1 cellular context compared by ENCODE assay signal in genomic region chr1:20696397-20697333, GRCh38.
TF ChIP-seq lines count a peak whose summit lies in the region.

No MANE protein-coding gene starts in this region.

TF ChIP-seq in HEK293, 187 proteins besides CTCF, POLR2A, EP300 and RAD21 (continued from another document):
- peak; percentile 47; the same call in 1 of the 2 replicates for TF ChIP-seq BCL11A (tag by site-specific recombination; IDR thresholded peaks at IDR 0.05; ENCODE audit: low read depth)
- TF ChIP-seq ZNF792 (tag by site-specific recombination; IDR thresholded peaks at IDR 0.05): no peak
- TF ChIP-seq ZNF354C (tag by site-specific recombination; IDR thresholded peaks at IDR 0.05; ENCODE audit: borderline replicate concordance, low read depth): no peak
- TF ChIP-seq GLIS1 (tag by site-specific recombination; IDR thresholded peaks at IDR 0.05): peak; percentile 96
- 0 out of 2 replicates have a peak, but pooled peaks have one; percentile 6 for TF ChIP-seq PRDM1 (tag by site-specific recombination; IDR thresholded peaks at IDR 0.05)
- TF ChIP-seq ZNF621 (tag by site-specific recombination; IDR thresholded peaks at IDR 0.05): no peak
- no peak for TF ChIP-seq ZNF518A (tag by site-specific recombination; conservative IDR thresholded peaks at IDR 0.05; ENCODE audit: low read depth)
- TF ChIP-seq HOXA7 (CRISPR knock-in tag; IDR thresholded peaks at IDR 0.05; ENCODE audit: borderline replicate concordance): no peak
- TF ChIP-seq GFI1B (tag by site-specific recombination; IDR thresholded peaks at IDR 0.05): no peak
- no peak for TF ChIP-seq ZNF169 (tag by site-specific recombination; IDR thresholded peaks at IDR 0.05)
- TF ChIP-seq KLF8 (tag by site-specific recombination; IDR thresholded peaks at IDR 0.05): peak; percentile 83
- TF ChIP-seq SP3 (tag by site-specific recombination; IDR thresholded peaks at IDR 0.05): no peak; the same call in none of the 2 replicates
- peak; percentile 75 for TF ChIP-seq ZSCAN30 (tag by site-specific recombination; IDR thresholded peaks at IDR 0.05)
- no peak for TF ChIP-seq ZNF280C (tag by site-specific recombination; IDR thresholded peaks at IDR 0.05)
- peak; percentile 79 for TF ChIP-seq ZBTB48 (tag by site-specific recombination; IDR thresholded peaks at IDR 0.05)
- no peak for TF ChIP-seq MEIS1 (CRISPR knock-in tag; IDR thresholded peaks at IDR 0.05; ENCODE audit: borderline replicate concordance)
- TF ChIP-seq ZNF157 (tag by site-specific recombination; IDR thresholded peaks at IDR 0.05): no peak
- 0 out of 2 replicates have a peak, but pooled peaks have one; percentile 18 for TF ChIP-seq ZNF585B (tag by site-specific recombination; IDR thresholded peaks at IDR 0.05)
- peak; percentile 98 for TF ChIP-seq ZNF692 (tag by site-specific recombination; IDR thresholded peaks at IDR 0.05)
